In genomic region chr16:85192736-85193493, GRCh38 we compare ENCODE assay signal across 27 cellular contexts.
DNase-seq lines count a peak whose midpoint lies in the region; ATAC-seq and TF ChIP-seq lines count a peak whose summit lies in the region.
"Had no signal": no experiment of that assay in that cellular context is flagged by ENCODE, and none has a peak within 500 bp of the region (broad histone marks: within the 10 kb centered on the region; RNA-seq: fewer than 3 reads in every experiment).

No MANE protein-coding gene starts in this region.

- POLR2A ChIA-PET in activated CD4-positive, alpha-beta T cell treated with anti-CD3 and anti-CD28 coated beads, Interleukin-2, amount 10 ng/mL, durations not matched to agents 7 days and 5 days (lab: Charles Lee): no interaction called here

- H3K36me3 Mint-ChIP-seq in activated CD4-positive, alpha-beta T cell treated with anti-CD3 and anti-CD28 coated beads, Interleukin-2, amount 10 ng/mL, durations not matched to agents 7 days and 5 days (ENCODE audit: low read depth): no peaks in the 10 kb centered on the region
- H3K36me3 Mint-ChIP-seq: natural killer cell had no signal

- H3K4me1 Mint-ChIP-seq in activated CD4-positive, alpha-beta T cell treated with anti-CD3 and anti-CD28 coated beads, Interleukin-2, amount 10 ng/mL, durations not matched to agents 7 days and 5 days: no peaks in the 10 kb centered on the region
- H3K4me1 Mint-ChIP-seq: activated B cell treated with CpG ODN at 0.5 μM for 24 hours, natural killer cell had no signal

- in situ Hi-C loops in brain microvascular endothelial cell (cut with HindIII; ENCODE audit: low pct_ligation_motif_present, low sequenced_read_pairs): no loop called here

- H3K36me3 ChIP-seq in stomach: no peaks in the 10 kb centered on the region
- peaks cover 11% of the 10 kb centered on the region for H3K36me3 ChIP-seq in SJCRH30
- H3K36me3 ChIP-seq in brain microvascular endothelial cell (replicated peaks): no peaks in the 10 kb centered on the region
- H3K36me3 ChIP-seq: heart right ventricle, pancreas, right lobe of liver had no signal

- ATAC-seq in left ventricle myocardium superior (no peak), Right ventricle myocardium inferior (no peak)
- ATAC-seq: effector memory CD8-positive, alpha-beta T cell; heart right ventricle; natural killer cell; pancreas had no signal

- H3K9me3 ChIP-seq in stomach: peaks cover 0 to 7% (median 0%) of the 10 kb centered on the region in 4 donors
- no peaks in the 10 kb centered on the region for H3K9me3 ChIP-seq in SJCRH30 (replicated peaks)
- H3K9me3 ChIP-seq: pancreas, right lobe of liver, testis had no signal

- H3K27ac ChIP-seq in stomach (peak overlapping the region in 4 of 5 donors; percentile 14 to 75 (median 50)), SJCRH30 (no peak overlapping the region), brain microvascular endothelial cell (no peak overlapping the region)
- H3K27ac ChIP-seq: heart right ventricle, pancreas, right lobe of liver, SK-N-MC, testis had no signal

- TF ChIP-seq POLR2A in stomach (IDR thresholded peaks at IDR 0.05): no peak

- intact Hi-C loops in left ventricle myocardium superior (cut with micrococcal nuclease): no loop called here
- intact Hi-C loops in Right ventricle myocardium inferior (cut with DNase I): no loop called here
- intact Hi-C loops in stomach (cut with DNase I; ENCODE audit: low total_unique reads): loop anchor here (10.0 kb wide), 1 partner anchor 78 kb away; the partner anchor contains the start of gene CIBAR2

- no peak overlapping the region for H3K4me3 ChIP-seq in fibroblast of villous mesenchyme (ENCODE audit: low read depth, low read length)
- H3K4me3 ChIP-seq in stomach: no peak overlapping the region
- no peak overlapping the region for H3K4me3 ChIP-seq in SJCRH30
- H3K4me3 ChIP-seq in brain microvascular endothelial cell (ENCODE audit: low read depth, low read length): no peak overlapping the region
- H3K4me3 ChIP-seq: heart right ventricle, pancreas, right lobe of liver, SK-N-MC, testis had no signal

- H3K4me1 ChIP-seq in stomach (peaks cover 17 to 56% (median 39%) of the 10 kb centered on the region in 4 donors), SJCRH30 (peaks cover 11% of the 10 kb centered on the region)

- H3K9me3 Mint-ChIP-seq in activated CD4-positive, alpha-beta T cell treated with anti-CD3 and anti-CD28 coated beads, Interleukin-2, amount 10 ng/mL, durations not matched to agents 7 days and 5 days: no peaks in the 10 kb centered on the region
- H3K9me3 Mint-ChIP-seq: natural killer cell; T-helper 2 cell treated with Interferon-gamma antibody and Interleukin-4, amounts not matched to agents 5 μg/mL and 100 μg/mL, for 36 hours had no signal

- DNase-seq in left ventricle myocardium superior: peak; percentile 30
- DNase-seq in Right ventricle myocardium inferior (ENCODE audit: missing footprints): no peak
- peak; percentile 88 for DNase-seq in NCI-H2171 treated with DMSO at 0.1 percent for 48 hours (lab: John Stamatoyannopoulos, UW)
- peak; percentile 70 for DNase-seq in fibroblast of villous mesenchyme (ENCODE audit: low read depth)
- DNase-seq in stomach: no peak
- no peak for DNase-seq in activated CD4-positive, alpha-beta T cell treated with anti-CD3 and anti-CD28 coated beads, Interleukin-2, amount 10 ng/mL, durations not matched to agents 7 days and 5 days
- DNase-seq in SJCRH30: no peak
- DNase-seq in brain microvascular endothelial cell: no peak
- DNase-seq: ACHN; activated B cell treated with CpG ODN at 0.5 μM for 24 hours; activated CD4-positive, alpha-beta T cell treated with anti-CD3 and anti-CD28 coated beads, Interleukin-2, amount 50 U/mL, for 48 hours; activated gamma-delta T cell; CD4-positive, alpha-beta T cell; effector memory CD8-positive, alpha-beta T cell; GDM1; heart right ventricle; Kasumi-1; midbrain; natural killer cell; NCI-H1930; NCI-H226; NK-92 treated with Interleukin-12 subunit alpha and Interleukin-12 subunit beta, amount 100 ng/mL, for 24 hours; right lobe of liver; testis had no signal

- H3K27me3 ChIP-seq in stomach (no peaks in the 10 kb centered on the region), SJCRH30 (no peaks in the 10 kb centered on the region), brain microvascular endothelial cell (replicated peaks) (no peaks in the 10 kb centered on the region)
- H3K27me3 ChIP-seq: heart right ventricle, pancreas, right lobe of liver, testis had no signal

- H3K27ac Mint-ChIP-seq in activated CD4-positive, alpha-beta T cell treated with anti-CD3 and anti-CD28 coated beads, Interleukin-2, amount 10 ng/mL, durations not matched to agents 7 days and 5 days: no peak overlapping the region
- H3K27ac Mint-ChIP-seq: activated B cell treated with CpG ODN at 0.5 μM for 24 hours; CD4-positive, alpha-beta T cell; effector memory CD8-positive, alpha-beta T cell; natural killer cell; T-helper 2 cell treated with Interferon-gamma antibody and Interleukin-4, amounts not matched to agents 5 μg/mL and 100 μg/mL, for 36 hours had no signal

- TF ChIP-seq CTCF in fibroblast of villous mesenchyme (IDR thresholded peaks at IDR 0.05; ENCODE audit: insufficient read depth, low read depth, low read length) (no peak), stomach (IDR thresholded peaks at IDR 0.05) (no peak), brain microvascular endothelial cell (IDR thresholded peaks at IDR 0.05; ENCODE audit: low read depth, low read length, missing control alignments) (no peak)

- TF ChIP-seq EP300 in stomach (IDR thresholded peaks at IDR 0.05): no peak

- H3K27me3 Mint-ChIP-seq in activated CD4-positive, alpha-beta T cell treated with anti-CD3 and anti-CD28 coated beads, Interleukin-2, amount 10 ng/mL, durations not matched to agents 7 days and 5 days: peaks cover 11% of the 10 kb centered on the region
- H3K27me3 Mint-ChIP-seq: CD4-positive, alpha-beta T cell had no signal

- H3K4me3 Mint-ChIP-seq in activated CD4-positive, alpha-beta T cell treated with anti-CD3 and anti-CD28 coated beads, Interleukin-2, amount 10 ng/mL, durations not matched to agents 7 days and 5 days: no peak overlapping the region
- H3K4me3 Mint-ChIP-seq: activated B cell treated with CpG ODN at 0.5 μM for 24 hours; CD4-positive, alpha-beta T cell; effector memory CD8-positive, alpha-beta T cell; natural killer cell; T-helper 2 cell treated with Interferon-gamma antibody and Interleukin-4, amounts not matched to agents 5 μg/mL and 100 μg/mL, for 36 hours had no signal

- WGBS in stomach, 5 donors: 55 to 64% (median 57%) methylated on average over 13 to 15 of the region's 15 CpGs

- CTCF ChIA-PET in activated CD4-positive, alpha-beta T cell treated with anti-CD3 and anti-CD28 coated beads, Interleukin-2, amount 10 ng/mL, durations not matched to agents 7 days and 5 days (lab: Charles Lee): no interaction called here

Comparison
In these comparisons a context has a peak if more than half of its experiments do, and no peak if none do; other contexts are left out.
1. DNase-seq: peak in left ventricle myocardium superior (single experiment), NCI-H2171 treated with DMSO at 0.1 percent for 48 hours (single experiment) and fibroblast of villous mesenchyme (single experiment); none in Right ventricle myocardium inferior (single experiment), stomach (single experiment), activated CD4-positive, alpha-beta T cell treated with anti-CD3 and anti-CD28 coated beads, Interleukin-2, amount 10 ng/mL, durations not matched to agents 7 days and 5 days (single experiment), SJCRH30 (0 of 2) and brain microvascular endothelial cell (single experiment).
2. H3K27ac ChIP-seq: peak in stomach (4 of 5); none in SJCRH30 (single experiment) and brain microvascular endothelial cell (single experiment).